22 cellular contexts compared by ENCODE assay signal in the genomic region with DNA sequence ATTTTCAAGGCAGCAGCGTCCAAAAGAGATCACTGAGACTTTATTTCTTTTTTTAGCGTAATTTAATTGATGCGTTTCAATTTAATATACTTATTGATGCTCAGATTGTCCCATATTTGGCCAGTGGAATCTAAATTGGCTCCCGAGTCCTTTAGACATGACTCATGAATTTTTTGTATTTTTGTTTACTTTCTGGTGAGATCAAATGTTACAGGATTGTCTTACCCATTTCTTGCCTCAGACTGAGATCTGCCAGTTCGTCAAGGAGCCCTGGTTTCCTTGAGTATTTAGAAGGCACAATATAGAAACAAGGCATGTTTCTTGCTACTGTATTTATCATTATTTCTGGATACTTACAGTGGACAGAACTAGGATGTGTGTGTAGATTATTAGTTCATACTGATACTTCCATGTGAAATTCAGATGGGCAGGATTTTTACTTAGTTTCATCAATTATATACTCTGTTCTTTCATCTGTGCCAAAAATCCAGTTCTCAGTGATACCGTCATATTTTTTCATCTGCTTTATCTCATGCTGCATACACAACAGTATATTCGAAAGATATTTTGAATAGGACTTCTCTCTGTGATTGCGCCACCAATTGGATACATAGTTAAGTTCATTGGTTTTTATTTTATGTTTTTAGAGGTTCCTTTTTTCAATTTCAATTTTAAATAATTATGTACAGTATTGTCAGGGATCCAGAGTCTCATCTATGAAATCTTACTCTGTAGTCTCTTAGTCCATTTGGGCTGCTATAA.
DNase-seq lines count a peak whose midpoint lies in the region; ATAC-seq, FAIRE-seq and TF ChIP-seq lines count a peak whose summit lies in the region.
"Had no signal": no experiment of that assay in that cellular context is flagged by ENCODE, and none has a peak within 500 bp of the region (broad histone marks: within the 10 kb centered on the region; RNA-seq: fewer than 3 reads in every experiment).

No MANE protein-coding gene starts in this region.

- ATAC-seq in sciatic nerve (peak; percentile 8), GM18867 (IDR thresholded peaks at IDR 0.05; ENCODE audit: unreplicated experiment) (no peak), HG02798 (IDR thresholded peaks at IDR 0.05; ENCODE audit: poor library complexity, unreplicated experiment) (no peak), GM18909 (IDR thresholded peaks at IDR 0.05; ENCODE audit: poor library complexity, unreplicated experiment) (no peak)
- ATAC-seq: heart left ventricle, left cardiac atrium had no signal

- H3K4me3 ChIP-seq in AG10803 (ENCODE audit: low read length): no peak overlapping the region
- H3K4me3 ChIP-seq: colonic mucosa, heart left ventricle, vagina had no signal

- intact Hi-C loops in sciatic nerve (cut with DNase I): no loop called here

- DNase-seq in AG10803 (ENCODE audit: low read depth): peak; percentile 63
- peak; percentile 48 for DNase-seq in LoVo (ENCODE audit: low spot score)
- DNase-seq in dedifferentiated amniotic fluid mesenchymal stem cell (ENCODE audit: extremely low spot score): peak; percentile 41
- no peak for DNase-seq in sciatic nerve (ENCODE audit: low spot score)
- DNase-seq in RCC 7860 (ENCODE audit: low spot score): no peak
- DNase-seq: activated CD4-positive, alpha-beta memory T cell treated with anti-CD3 and anti-CD28 coated beads for 36 hours; activated CD4-positive, CD25-positive, alpha-beta regulatory T cell; activated effector memory CD4-positive, alpha-beta T cell treated with anti-CD3 and anti-CD28 coated beads, Interleukin-2, amount 50 U/mL, for 16 hours; brain microvascular endothelial cell; CD4-positive, CD25-positive, alpha-beta regulatory T cell; colonic mucosa; endodermal cell; GF-D8; heart left ventricle; left cardiac atrium; NCI-H2171 treated with DMSO at 0.1 percent for 48 hours; NCI-H526; Right ventricle myocardium superior had no signal

- FAIRE-seq in RCC 7860 (lab: Jason Lieb, UNC): no peak

- no peak for TF ChIP-seq CTCF in AG10803 (conservative IDR thresholded peaks at IDR 0.05; ENCODE audit: low read length)

Comparison
In these comparisons a context has a peak if more than half of its experiments do, and no peak if none do; other contexts are left out.
1. DNase-seq: peak in AG10803 (single experiment), LoVo (single experiment) and dedifferentiated amniotic fluid mesenchymal stem cell (single experiment); none in sciatic nerve (single experiment) and RCC 7860 (single experiment).